In the genomic region with DNA sequence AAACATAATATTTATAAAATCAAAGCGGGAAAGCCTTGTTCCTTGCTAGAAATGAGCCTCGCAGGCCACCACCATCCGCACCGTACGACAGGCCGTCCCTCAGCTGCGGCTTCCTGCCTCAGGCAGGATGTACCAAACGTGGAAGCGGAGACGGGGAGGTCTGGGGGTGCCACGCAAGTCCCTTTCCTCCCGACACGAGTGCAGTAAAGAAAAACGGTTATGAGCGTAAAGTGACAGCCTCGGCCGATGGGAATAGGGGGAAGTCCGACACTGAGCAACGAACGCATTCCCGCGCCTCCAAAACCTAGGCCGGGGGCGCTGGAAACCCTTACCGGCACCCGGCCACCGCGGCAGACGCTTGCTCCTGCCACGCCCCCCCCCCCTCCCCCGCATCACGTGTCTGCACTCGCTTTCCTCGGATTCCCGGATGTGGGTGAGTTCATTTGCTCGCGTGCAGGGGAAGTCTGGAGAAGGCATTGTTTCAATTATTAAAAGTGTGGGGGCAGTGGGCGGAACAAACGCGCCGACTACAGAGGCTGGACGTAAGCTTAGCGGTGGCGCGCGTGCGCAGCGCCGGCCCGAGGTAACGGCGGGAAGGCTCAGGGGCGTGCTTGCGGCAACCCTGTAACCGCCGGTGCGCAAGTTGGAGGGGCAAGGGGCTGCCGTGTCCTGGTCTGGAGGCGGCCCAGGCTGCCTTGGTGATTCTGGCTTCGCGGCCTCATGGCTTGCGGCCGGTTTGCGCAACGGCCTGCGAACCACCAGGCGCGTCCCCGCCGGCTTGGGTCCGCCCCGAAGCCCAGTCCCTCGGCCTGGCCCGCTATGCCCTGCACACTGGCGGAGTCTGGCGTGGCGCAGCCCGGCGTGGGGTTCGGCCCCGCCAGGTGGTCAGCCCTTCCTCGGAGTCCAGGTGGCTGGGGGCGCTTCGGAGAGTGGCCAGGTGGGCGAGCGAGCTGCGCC, we compare ENCODE assay signal across 8 cellular contexts. TPM values are rescaled to one million over a fixed set of nuclear protein-coding genes. Genes with fewer than 3 reads are reported as not detected.
DNase-seq lines count a peak whose midpoint lies in the region; ATAC-seq, FAIRE-seq and TF ChIP-seq lines count a peak whose summit lies in the region.

A gene with protein sequence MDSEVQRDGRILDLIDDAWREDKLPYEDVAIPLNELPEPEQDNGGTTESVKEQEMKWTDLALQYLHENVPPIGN (minus strand): TSS at position 366 of the 957 bp plus-strand sequence. CDS start 3,081 bp downstream, outside the sequence.
CEP63 (plus strand) TSS at position 438 of the 957 bp plus-strand sequence. CDS start 9,264 bp downstream, outside the sequence.

- H2AFZ ChIP-seq in keratinocyte (ENCODE audit: control insufficient read depth, low read length), result peak within 1 kb of the TSS; percentile 91

- peak within 1 kb of the TSS; percentile 92 for H3K27ac ChIP-seq in keratinocyte (ENCODE audit: control insufficient read depth, insufficient read depth, low read length)

- H3K9me1 ChIP-seq in keratinocyte (ENCODE audit: control insufficient read depth, extremely low read depth, insufficient read depth, low read length), result no peaks in the 10 kb centered on the region

- TF ChIP-seq CTCF in AG09319 (IDR thresholded peaks at IDR 0.05; ENCODE audit: low read depth, low read length) (no peak), keratinocyte (optimal IDR thresholded peaks at IDR 0.05 in 1 of 3, IDR thresholded peaks at IDR 0.05 in 1 of 3, conservative IDR thresholded peaks at IDR 0.05 in 1 of 3; ENCODE audit: extremely low read depth in 1 of 3, insufficient read depth in 2 of 3, low read length in 3 of 3) (peak in 1 of 3 experiments; percentile 7)

- H3K4me3 ChIP-seq in keratinocyte (ENCODE audit: control insufficient read depth in 2 of 3, extremely low read depth in 1 of 3, insufficient read depth in 2 of 3, low read depth in 1 of 3, low read length in 3 of 3), result peak within 1 kb of the TSS; percentile 62 to 84 (median 77)

- dilution Hi-C loops in keratinocyte (cut with MboI; ENCODE audit: extremely low pct_ligation_motif_present, low sequenced_read_pairs), result no loop called here

- peaks cover 36% of the 10 kb centered on the region for H3K4me1 ChIP-seq in keratinocyte (ENCODE audit: control insufficient read depth, extremely low read depth, insufficient read depth, low read length)

- peaks cover 1 to 9% of the 10 kb centered on the region in 2 experiments for H3K36me3 ChIP-seq in keratinocyte (ENCODE audit: control insufficient read depth in 2 of 2, extremely low read depth in 1 of 2, insufficient read depth in 2 of 2, low read length in 2 of 2)

- H3K4me2 ChIP-seq in keratinocyte (ENCODE audit: control insufficient read depth, extremely low read depth, insufficient read depth, low read depth, low read length), result peak within 1 kb of the TSS; percentile 90

- FAIRE-seq in keratinocyte (lab: Jason Lieb, UNC), result peak; percentile 32

- no peaks in the 10 kb centered on the region for H3K27me3 ChIP-seq in keratinocyte (ENCODE audit: control insufficient read depth, extremely low read depth, insufficient read depth, low read length)

- DNase-seq in AG09319 (ENCODE audit: extremely low read depth, low read depth), result peak; percentile 99
- DNase-seq in NCI-H446 treated with DMSO at 0.1 percent for 48 hours (lab: John Stamatoyannopoulos, UW), result peak; percentile 98
- peak; percentile 98 for DNase-seq in cerebellar cortex (ENCODE audit: low spot score)
- DNase-seq in keratinocyte (ENCODE audit: low read depth, low spot score), result peak; percentile 91
- peak; percentile 79 to 80 for DNase-seq in stimulated activated CD4-positive, alpha-beta T cell treated with anti-CD3 and anti-CD28 coated beads, Interleukin-15, amount 100 ng/mL, for 1 hour (ENCODE audit: low read depth in 1 of 2, low spot score in 1 of 2)

- peaks cover 30% of the 10 kb centered on the region for H3K79me2 ChIP-seq in keratinocyte (ENCODE audit: control insufficient read depth, insufficient read depth, low read length)

- H4K20me1 ChIP-seq in keratinocyte (ENCODE audit: control insufficient read depth, extremely low read depth, insufficient read depth, low read length), result no peaks in the 10 kb centered on the region

- H3K9me3 ChIP-seq in keratinocyte (ENCODE audit: control insufficient read depth, low read depth, low read length), result no peaks in the 10 kb centered on the region

- ATAC-seq in GM19035 (IDR thresholded peaks at IDR 0.05; ENCODE audit: unreplicated experiment) (peak; percentile 83), HG03354 (IDR thresholded peaks at IDR 0.05; ENCODE audit: poor library complexity, severe bottlenecking, unreplicated experiment) (peak; percentile 87)
- ATAC-seq in activated CD4-positive, CD25-positive, alpha-beta regulatory T cell treated with anti-CD3 and anti-CD28 coated beads, Interleukin-2, amount 50 U/mL, for 24 hours, result peak; percentile 89 to 90

- H3K9ac ChIP-seq in keratinocyte (ENCODE audit: control insufficient read depth, extremely low read depth, insufficient read depth, low read length), result peak within 1 kb of the TSS; percentile 94

RNA-seq across cellular contexts. Expression of the first gene that starts in this region (rescaled TPM):
- 34.8 to 63.4 TPM (median 45.6 TPM) in 3 replicates for polyA plus RNA-seq in keratinocyte
- polyA plus RNA-seq in keratinocyte (2011; ENCODE audit: low read depth), result 55.2 TPM
- polyA plus RNA-seq in keratinocyte (2011; cell fraction: cytosol; rRNA removed), result 55.7 and 114 TPM in 2 replicates
- 18.0 and 28.3 TPM in 2 replicates for polyA plus RNA-seq in keratinocyte (2011; cell fraction: nucleus; rRNA removed)
- polyA plus RNA-seq in keratinocyte (2012; ENCODE audit: low replicate concordance), result 37.3 and 53.0 TPM in 2 replicates
- 3.5 to 30.4 TPM (median 13.0 TPM) in 3 replicates for polyA minus RNA-seq in keratinocyte
- polyA minus RNA-seq in keratinocyte (2011; cell fraction: cytosol; rRNA and poly(A)+ RNA removed), result 12.9 TPM
- polyA minus RNA-seq in keratinocyte (2011; cell fraction: nucleus; rRNA and poly(A)+ RNA removed), result 3.3 and 5.8 TPM in 2 replicates

RNA-seq across cellular contexts. Expression of gene CEP63, which starts in this region (rescaled TPM):
- polyA plus RNA-seq in keratinocyte, result 5.4 to 10.1 TPM (median 8.7 TPM) in 3 replicates
- polyA plus RNA-seq in keratinocyte (2011; ENCODE audit: low read depth), result 48.3 TPM
- polyA plus RNA-seq in keratinocyte (2011; cell fraction: cytosol; rRNA removed), result 7.4 and 10.4 TPM in 2 replicates
- 4.9 and 9.6 TPM in 2 replicates for polyA plus RNA-seq in keratinocyte (2011; cell fraction: nucleus; rRNA removed)
- 13.7 and 16.3 TPM in 2 replicates for polyA plus RNA-seq in keratinocyte (2012; ENCODE audit: low replicate concordance)
- polyA minus RNA-seq in keratinocyte, result 1.2 to 3.8 TPM (median 2.5 TPM) in 3 replicates
- polyA minus RNA-seq in keratinocyte (2011; cell fraction: cytosol; rRNA and poly(A)+ RNA removed), result 3.5 TPM
- polyA minus RNA-seq in keratinocyte (2011; cell fraction: nucleus; rRNA and poly(A)+ RNA removed), result 7.0 and 8.8 TPM in 2 replicates

Comparison
In these comparisons a context has a peak if more than half of its experiments do, and no peak if none do; other contexts are left out.
1. Peak in every context shown above with its lines: DNase-seq, ATAC-seq, H3K4me3 ChIP-seq and H3K27ac ChIP-seq.